Comparison of ENCODE assay signal across 8 cellular contexts in genomic region chr1:35640380-35641232, GRCh38. TPM values are rescaled to one million over a fixed set of nuclear protein-coding genes. Genes with fewer than 3 reads are reported as not detected.
DNase-seq lines count a peak whose midpoint lies in the region; ATAC-seq and TF ChIP-seq lines count a peak whose summit lies in the region.

No MANE protein-coding gene starts in this region.

- peaks cover 6% of the 10 kb centered on the region for H4K20me1 ChIP-seq in KMS-11 (ENCODE audit: insufficient read depth)

- peak overlapping the region; percentile 98 for H2AFZ ChIP-seq in KMS-11 (ENCODE audit: low read depth)

- intact Hi-C loops in Calu3 (cut with micrococcal nuclease; ENCODE audit: unreplicated experiment), result loop anchor here (5.0 kb wide), 1 partner anchor 77 kb away; the partner anchor contains the start of gene C1orf216

- DNase-seq in Calu3 (peak; percentile 1), cardiac fibroblast (ENCODE audit: low read depth in 2 of 2) (peak in 1 of 2 donors; percentile 11), cerebellum (ENCODE audit: low spot score) (no peak), medulla oblongata (ENCODE audit: extremely low spot score) (no peak)

- TSS peak; percentile 27 for BruUV-seq in Calu3 (replicated peaks; lab: Mats Ljungman, UMichigan)

- peak overlapping the region; percentile 92 for H3K9ac ChIP-seq in KMS-11

- peaks cover 15% of the 10 kb centered on the region for H3K27me3 Mint-ChIP-seq in Calu3 (ENCODE audit: unreplicated experiment)

- H3K36me3 ChIP-seq in KMS-11 (ENCODE audit: insufficient read depth) (peaks cover 6% of the 10 kb centered on the region; the same call in 1 of the 2 replicates), muscle layer of duodenum (ENCODE audit: control insufficient read depth in 1 of 2, insufficient read depth in 2 of 2, low read length in 2 of 2) (peaks cover 0 to 3% of the 10 kb centered on the region in 2 donors)

- H3K27ac ChIP-seq in KMS-11 (peak overlapping the region; percentile 93), muscle layer of duodenum (ENCODE audit: low read length) (peak overlapping the region; percentile 96)

- H3K4me1 Mint-ChIP-seq in Calu3 (ENCODE audit: low read depth, unreplicated experiment), result peaks cover 10% of the 10 kb centered on the region

- H3K4me1 ChIP-seq in KMS-11 (ENCODE audit: low read depth, poor library complexity, severe bottlenecking) (peaks cover 50% of the 10 kb centered on the region), muscle layer of duodenum (ENCODE audit: control insufficient read depth in 1 of 2, insufficient read depth in 2 of 2, low read length in 2 of 2) (peaks cover 13 to 43% of the 10 kb centered on the region in 2 donors)

- peak overlapping the region; percentile 88 for H3K4me2 ChIP-seq in KMS-11

- H3K27me3 ChIP-seq in KMS-11 (ENCODE audit: insufficient read depth, low read depth), result no peaks in the 10 kb centered on the region; the same call in 1 of the 2 replicates
- H3K27me3 ChIP-seq in muscle layer of duodenum (ENCODE audit: low read depth, low read length), result no peaks in the 10 kb centered on the region

- H3K4me3 ChIP-seq in KMS-11 (IDR thresholded peaks at IDR 0.05; ENCODE audit: insufficient read depth, low read depth, low read length) (no peak overlapping the region), cardiac fibroblast (replicated peaks in 1 of 2; ENCODE audit: low read depth in 2 of 2, low read length in 2 of 2) (peak overlapping the region; percentile 96 to 97), muscle layer of duodenum (ENCODE audit: low read depth in 1 of 2, low read length in 2 of 2) (peak overlapping the region; percentile 73 to 93)

- H3K4me3 Mint-ChIP-seq in Calu3 (ENCODE audit: low read depth, unreplicated experiment), result peak overlapping the region; percentile 99

- H3K9me3 ChIP-seq in muscle layer of duodenum (ENCODE audit: control insufficient read depth in 1 of 2, low read length in 2 of 2), result no peaks in the 10 kb centered on the region

- peak overlapping the region; percentile 100 for H3K27ac Mint-ChIP-seq in Calu3 (ENCODE audit: unreplicated experiment)

- CTCF ChIA-PET in Calu3 (lab: Charles Lee), result no interaction called here

- no peaks in the 10 kb centered on the region for H3K9me3 Mint-ChIP-seq in Calu3 (ENCODE audit: low read depth, unreplicated experiment)

- TF ChIP-seq CTCF in Calu3 (IDR thresholded peaks at IDR 0.05; ENCODE audit: unreplicated experiment) (no peak), KMS-11 (conservative IDR thresholded peaks at IDR 0.05; ENCODE audit: low read depth, low read length) (no peak), cardiac fibroblast (IDR thresholded peaks at IDR 0.05; ENCODE audit: low read depth, low read length) (no peak)

- ATAC-seq in GM19463 (IDR thresholded peaks at IDR 0.05; ENCODE audit: unreplicated experiment) (no peak), GM18858 (IDR thresholded peaks at IDR 0.05; ENCODE audit: unreplicated experiment) (no peak)

- H3K36me3 Mint-ChIP-seq in Calu3 (ENCODE audit: insufficient read depth, unreplicated experiment), result peaks cover 32% of the 10 kb centered on the region

- peaks cover 57% of the 10 kb centered on the region for H3K79me2 ChIP-seq in KMS-11 (ENCODE audit: insufficient read depth, low read depth)

RNA-seq across cellular contexts. Expression of gene PSMB2, which starts 0.7 kb away (rescaled TPM):
- total RNA-seq in Calu3 (2022) (106 and 109 TPM in 2 replicates), cerebellum (20.2 TPM)
